Comparison of ENCODE assay signal across 8 cellular contexts in the genomic region with DNA sequence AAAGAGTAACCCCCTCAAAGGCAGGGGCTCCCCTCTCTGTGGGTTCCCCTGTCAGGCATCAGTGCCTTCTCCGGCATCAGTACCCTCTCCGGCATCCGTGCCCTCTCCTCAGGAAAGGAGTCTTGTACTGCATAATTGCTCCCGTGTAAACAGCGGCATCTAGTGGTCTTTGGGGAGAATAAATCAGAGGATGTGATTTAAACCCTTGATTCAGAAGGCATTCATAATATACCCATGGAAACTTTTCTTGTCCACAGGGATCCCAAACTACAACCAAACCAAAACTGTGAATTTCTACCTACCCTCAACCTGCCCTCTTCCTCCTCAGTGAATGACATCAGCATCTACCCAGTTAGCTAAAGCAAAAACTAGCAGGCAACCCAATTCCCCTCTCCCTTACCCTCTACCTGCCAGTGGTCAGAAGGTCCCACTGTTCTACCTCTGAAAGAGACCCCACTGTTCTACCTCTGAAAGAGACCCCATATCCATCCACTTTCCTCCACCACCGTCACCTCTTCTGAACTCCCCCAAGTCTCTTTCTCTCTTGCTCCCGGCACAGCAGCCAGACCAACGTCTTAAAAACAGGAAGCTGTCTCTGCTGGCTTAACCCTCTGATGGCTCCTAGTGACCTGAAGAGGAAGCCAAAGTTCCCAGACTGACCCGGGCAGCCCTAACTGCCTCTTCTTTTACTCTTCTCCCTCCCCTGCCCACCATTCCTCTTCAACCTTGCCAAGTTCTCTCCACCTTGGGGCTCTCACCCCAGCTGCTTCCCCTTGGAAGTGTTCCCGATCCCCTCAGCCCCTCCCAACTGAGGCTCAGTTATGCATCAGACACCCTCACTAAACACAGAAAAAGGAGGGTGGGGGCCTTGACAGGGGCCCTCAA. TPM values are rescaled to one million over a fixed set of nuclear protein-coding genes. Genes with fewer than 3 reads are reported as not detected.
DNase-seq lines count a peak whose midpoint lies in the region; ATAC-seq and TF ChIP-seq lines count a peak whose summit lies in the region.

No MANE protein-coding gene starts in this region.

- H3K79me2 ChIP-seq in OCI-LY1 (ENCODE audit: insufficient read depth, low read length) (no peaks in the 10 kb centered on the region), osteoblast (ENCODE audit: insufficient read depth, low read length) (peaks cover 73% of the 10 kb centered on the region)

- H4K20me1 ChIP-seq in OCI-LY1 (ENCODE audit: insufficient read depth, low read length) (no peaks in the 10 kb centered on the region), osteoblast (ENCODE audit: insufficient read depth, low read length) (peaks cover 36% of the 10 kb centered on the region)

- POLR2A ChIA-PET in activated naive CD8-positive, alpha-beta T cell treated with anti-CD3 and anti-CD28 coated beads, Interleukin-2, amount 10 ng/mL, durations not matched to agents 7 days and 5 days (lab: Charles Lee), result interaction anchor here (1.2 kb wide), 1 partner anchor 105 kb away, joined by 3 read pairs; the partner anchor contains the start of gene CEBPB

- H3K9me3 ChIP-seq in OCI-LY1 (ENCODE audit: low read length) (no peaks in the 10 kb centered on the region), osteoblast (ENCODE audit: low read depth, low read length) (no peaks in the 10 kb centered on the region)

- no peaks in the 10 kb centered on the region for H3K9me2 ChIP-seq in OCI-LY1 (ENCODE audit: low read depth, low read length)

- TF ChIP-seq CTCF in OCI-LY1 (IDR thresholded peaks at IDR 0.05; ENCODE audit: low read length), result peak; percentile 95
- peak; percentile 92 for TF ChIP-seq CTCF in osteoblast (IDR thresholded peaks at IDR 0.05; ENCODE audit: extremely low read depth, low read depth, low read length)

- peak overlapping the region; percentile 69 for H3K4me3 Mint-ChIP-seq in activated naive CD8-positive, alpha-beta T cell treated with anti-CD3 and anti-CD28 coated beads, Interleukin-2, amount 10 ng/mL, durations not matched to agents 7 days and 5 days

- ATAC-seq in activated naive CD8-positive, alpha-beta T cell treated with anti-CD3 and anti-CD28 coated beads, Interleukin-2, amount 10 ng/mL, durations not matched to agents 7 days and 5 days (ENCODE audit: low read depth), result peak; percentile 75
- ATAC-seq in GM21717 (IDR thresholded peaks at IDR 0.05; ENCODE audit: unreplicated experiment) (no peak), HG02884 (IDR thresholded peaks at IDR 0.05; ENCODE audit: unreplicated experiment) (no peak)

- peak; percentile 60 for DNase-seq in Daoy (ENCODE audit: low read depth)
- DNase-seq in activated naive CD8-positive, alpha-beta T cell treated with anti-CD3 and anti-CD28 coated beads, Interleukin-2, amount 10 ng/mL, durations not matched to agents 7 days and 5 days, result peak; percentile 46
- peak; percentile 68 for DNase-seq in glomerular visceral epithelial cell (ENCODE audit: extremely low spot score)
- peak; percentile 86 for DNase-seq in osteoblast (ENCODE audit: insufficient read length, low spot score, missing footprints)

- H3K4me3 ChIP-seq in OCI-LY1 (ENCODE audit: low read depth, low read length, poor library complexity, severe bottlenecking) (peak overlapping the region; percentile 13), osteoblast (ENCODE audit: insufficient read depth, low read length) (peak overlapping the region; percentile 4)

- H3K4me2 ChIP-seq in OCI-LY1 (ENCODE audit: low read length) (peak overlapping the region; percentile 53), osteoblast (ENCODE audit: insufficient read depth, low read length) (peak overlapping the region; percentile 51)

- H3K27me3 Mint-ChIP-seq in activated naive CD8-positive, alpha-beta T cell treated with anti-CD3 and anti-CD28 coated beads, Interleukin-2, amount 10 ng/mL, durations not matched to agents 7 days and 5 days, result no peaks in the 10 kb centered on the region

- H3K27me3 ChIP-seq in OCI-LY1 (ENCODE audit: insufficient read depth, low read length), result no peaks in the 10 kb centered on the region
- no peaks in the 10 kb centered on the region for H3K27me3 ChIP-seq in osteoblast (ENCODE audit: insufficient read depth, low read length)

- H3K27ac ChIP-seq in OCI-LY1 (ENCODE audit: low read depth, low read length, poor library complexity, severe bottlenecking) (peak overlapping the region; percentile 44), osteoblast (ENCODE audit: low read depth, low read length) (peak overlapping the region; percentile 73)

- H2AFZ ChIP-seq in OCI-LY1 (ENCODE audit: low read length) (no peak overlapping the region), osteoblast (ENCODE audit: low read length) (no peak overlapping the region)

- no peaks in the 10 kb centered on the region for H3K9me3 Mint-ChIP-seq in activated naive CD8-positive, alpha-beta T cell treated with anti-CD3 and anti-CD28 coated beads, Interleukin-2, amount 10 ng/mL, durations not matched to agents 7 days and 5 days

- H3K36me3 Mint-ChIP-seq in activated naive CD8-positive, alpha-beta T cell treated with anti-CD3 and anti-CD28 coated beads, Interleukin-2, amount 10 ng/mL, durations not matched to agents 7 days and 5 days, result peaks cover 7% of the 10 kb centered on the region

- peak; percentile 62 for TF ChIP-seq RAD21 in Ishikawa (IDR thresholded peaks at IDR 0.05; ENCODE audit: low read depth)

- H3K36me3 ChIP-seq in OCI-LY1 (ENCODE audit: insufficient read depth, low read length) (peaks cover 21% of the 10 kb centered on the region), osteoblast (ENCODE audit: insufficient read depth, low read length) (peaks cover 52% of the 10 kb centered on the region)

- H3K4me1 Mint-ChIP-seq in activated naive CD8-positive, alpha-beta T cell treated with anti-CD3 and anti-CD28 coated beads, Interleukin-2, amount 10 ng/mL, durations not matched to agents 7 days and 5 days, result peaks cover 19% of the 10 kb centered on the region

- H3K27ac Mint-ChIP-seq in activated naive CD8-positive, alpha-beta T cell treated with anti-CD3 and anti-CD28 coated beads, Interleukin-2, amount 10 ng/mL, durations not matched to agents 7 days and 5 days, result peak overlapping the region; percentile 68

- H3K4me1 ChIP-seq in OCI-LY1 (ENCODE audit: insufficient read depth, low read length, severe bottlenecking) (peaks cover 27% of the 10 kb centered on the region), osteoblast (ENCODE audit: insufficient read depth, low read length) (peaks cover 23% of the 10 kb centered on the region)

- TF ChIP-seq EP300 in Ishikawa (IDR thresholded peaks at IDR 0.05; ENCODE audit: borderline replicate concordance), result no peak

- H3F3A ChIP-seq in OCI-LY1 (ENCODE audit: insufficient read depth, low read length), result no peaks in the 10 kb centered on the region

- H3K9ac ChIP-seq in OCI-LY1 (ENCODE audit: low read length), result no peak overlapping the region; the same call in 1 of the 2 replicates

TF ChIP-seq in Ishikawa, 13 proteins besides CTCF, POLR2A, EP300 and RAD21:
- TF ChIP-seq CREB1 (IDR thresholded peaks at IDR 0.05; ENCODE audit: low read depth), result no peak
- TF ChIP-seq, protein P1, sequence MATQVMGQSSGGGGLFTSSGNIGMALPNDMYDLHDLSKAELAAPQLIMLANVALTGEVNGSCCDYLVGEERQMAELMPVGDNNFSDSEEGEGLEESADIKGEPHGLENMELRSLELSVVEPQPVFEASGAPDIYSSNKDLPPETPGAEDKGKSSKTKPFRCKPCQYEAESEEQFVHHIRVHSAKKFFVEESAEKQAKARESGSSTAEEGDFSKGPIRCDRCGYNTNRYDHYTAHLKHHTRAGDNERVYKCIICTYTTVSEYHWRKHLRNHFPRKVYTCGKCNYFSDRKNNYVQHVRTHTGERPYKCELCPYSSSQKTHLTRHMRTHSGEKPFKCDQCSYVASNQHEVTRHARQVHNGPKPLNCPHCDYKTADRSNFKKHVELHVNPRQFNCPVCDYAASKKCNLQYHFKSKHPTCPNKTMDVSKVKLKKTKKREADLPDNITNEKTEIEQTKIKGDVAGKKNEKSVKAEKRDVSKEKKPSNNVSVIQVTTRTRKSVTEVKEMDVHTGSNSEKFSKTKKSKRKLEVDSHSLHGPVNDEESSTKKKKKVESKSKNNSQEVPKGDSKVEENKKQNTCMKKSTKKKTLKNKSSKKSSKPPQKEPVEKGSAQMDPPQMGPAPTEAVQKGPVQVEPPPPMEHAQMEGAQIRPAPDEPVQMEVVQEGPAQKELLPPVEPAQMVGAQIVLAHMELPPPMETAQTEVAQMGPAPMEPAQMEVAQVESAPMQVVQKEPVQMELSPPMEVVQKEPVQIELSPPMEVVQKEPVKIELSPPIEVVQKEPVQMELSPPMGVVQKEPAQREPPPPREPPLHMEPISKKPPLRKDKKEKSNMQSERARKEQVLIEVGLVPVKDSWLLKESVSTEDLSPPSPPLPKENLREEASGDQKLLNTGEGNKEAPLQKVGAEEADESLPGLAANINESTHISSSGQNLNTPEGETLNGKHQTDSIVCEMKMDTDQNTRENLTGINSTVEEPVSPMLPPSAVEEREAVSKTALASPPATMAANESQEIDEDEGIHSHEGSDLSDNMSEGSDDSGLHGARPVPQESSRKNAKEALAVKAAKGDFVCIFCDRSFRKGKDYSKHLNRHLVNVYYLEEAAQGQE (IDR thresholded peaks at IDR 0.05; ENCODE audit: low read depth), result no peak
- no peak for TF ChIP-seq YY1 (IDR thresholded peaks at IDR 0.05; ENCODE audit: low read depth)
- TF ChIP-seq, protein P2, sequence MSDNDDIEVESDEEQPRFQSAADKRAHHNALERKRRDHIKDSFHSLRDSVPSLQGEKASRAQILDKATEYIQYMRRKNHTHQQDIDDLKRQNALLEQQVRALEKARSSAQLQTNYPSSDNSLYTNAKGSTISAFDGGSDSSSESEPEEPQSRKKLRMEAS (IDR thresholded peaks at IDR 0.05), result no peak
- TF ChIP-seq TEAD4 (IDR thresholded peaks at IDR 0.05), result no peak
- TF ChIP-seq ZBTB7A (IDR thresholded peaks at IDR 0.05; ENCODE audit: low read depth), result no peak
- no peak for TF ChIP-seq EGR1 (IDR thresholded peaks at IDR 0.05)
- TF ChIP-seq FOXM1 (IDR thresholded peaks at IDR 0.05; ENCODE audit: borderline replicate concordance, low read depth), result no peak
- TF ChIP-seq, protein P3, sequence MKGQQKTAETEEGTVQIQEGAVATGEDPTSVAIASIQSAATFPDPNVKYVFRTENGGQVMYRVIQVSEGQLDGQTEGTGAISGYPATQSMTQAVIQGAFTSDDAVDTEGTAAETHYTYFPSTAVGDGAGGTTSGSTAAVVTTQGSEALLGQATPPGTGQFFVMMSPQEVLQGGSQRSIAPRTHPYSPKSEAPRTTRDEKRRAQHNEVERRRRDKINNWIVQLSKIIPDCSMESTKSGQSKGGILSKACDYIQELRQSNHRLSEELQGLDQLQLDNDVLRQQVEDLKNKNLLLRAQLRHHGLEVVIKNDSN (IDR thresholded peaks at IDR 0.05), result no peak
- no peak for TF ChIP-seq TCF12 (IDR thresholded peaks at IDR 0.05; ENCODE audit: low read depth)
- no peak for TF ChIP-seq CEBPB (IDR thresholded peaks at IDR 0.05)
- TF ChIP-seq NFIC (IDR thresholded peaks at IDR 0.05), result no peak
- no peak for TF ChIP-seq TAF1 (IDR thresholded peaks at IDR 0.05; ENCODE audit: low read depth)

RNA-seq across cellular contexts. Expression of gene UBE2V1, which starts 27.2 kb away (rescaled TPM):
- 31.9 and 35.8 TPM in 2 replicates for total RNA-seq in Daoy (2014; rRNA removed; shearing (Covaris generic))
- total RNA-seq in activated naive CD8-positive, alpha-beta T cell treated with anti-CD3 and anti-CD28 coated beads, Interleukin-2, amount 10 ng/mL, durations not matched to agents 7 days and 5 days, result 100 to 1,000 TPM; 124 to 140 TPM
- 90.8 and 100 TPM in 2 replicates for total RNA-seq in osteoblast
